9 cellular contexts compared by ENCODE assay signal in the genomic region with DNA sequence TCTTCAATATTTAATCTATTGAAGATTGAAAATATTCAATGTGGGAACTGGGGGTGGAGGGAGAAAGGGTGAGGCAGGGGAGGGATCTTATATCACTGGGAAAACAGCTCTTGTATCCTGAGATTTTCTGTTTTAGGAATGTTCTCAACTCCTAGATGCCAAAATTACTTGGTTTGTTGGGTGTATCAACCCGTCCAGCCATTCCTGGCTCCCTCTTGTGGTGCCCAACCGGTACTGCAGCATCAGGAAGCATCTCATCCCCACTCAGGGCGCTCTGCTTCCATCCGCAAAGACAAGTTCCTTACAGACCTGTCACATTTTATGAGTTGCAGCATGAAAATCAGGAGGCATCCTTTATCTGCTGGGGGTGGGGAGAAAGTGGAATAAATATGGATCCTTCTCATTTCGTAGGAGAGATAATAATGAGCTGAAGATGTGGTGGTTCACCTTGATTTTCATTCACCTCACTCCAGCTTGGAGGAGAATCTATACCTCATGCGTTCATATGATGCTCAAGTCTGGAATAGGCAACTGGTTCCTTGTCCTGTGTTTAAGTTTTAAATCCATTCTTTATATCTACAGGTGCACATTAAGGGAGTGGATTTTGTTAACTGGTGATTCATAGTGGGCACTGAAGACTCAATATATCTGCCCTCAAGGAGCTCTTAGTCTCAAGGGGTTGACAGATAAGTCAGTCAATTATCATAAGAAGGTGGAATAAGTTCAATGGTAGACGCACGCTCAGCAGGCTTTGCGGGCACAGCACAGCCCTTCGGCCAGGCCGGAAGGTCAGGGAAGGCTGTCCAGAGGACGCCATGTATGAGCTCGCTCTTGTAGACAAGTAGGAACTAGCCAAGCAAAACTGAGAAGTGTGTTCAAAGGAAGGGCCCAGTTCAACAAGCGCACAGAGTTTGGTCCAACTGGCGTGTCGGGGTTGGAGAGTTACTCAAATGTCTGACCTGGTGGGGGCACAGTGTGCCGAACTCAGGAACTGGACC.
DNase-seq lines count a peak whose midpoint lies in the region; FAIRE-seq and TF ChIP-seq lines count a peak whose summit lies in the region.
"Had no signal": no experiment of that assay in that cellular context is flagged by ENCODE, and none has a peak within 500 bp of the region (broad histone marks: within the 10 kb centered on the region; RNA-seq: fewer than 3 reads in every experiment).

No MANE protein-coding gene starts in this region.

- TF ChIP-seq CTCF in HEK293 (tag by site-specific recombination; IDR thresholded peaks at IDR 0.05) (no peak), H1 (IDR thresholded peaks at IDR 0.05; ENCODE audit: control extremely low read depth in 1 of 3, insufficient read depth in 1 of 3, low read depth in 1 of 3, low read length in 3 of 3) (peak; percentile 78 to 96 (median 95)), mesothelial cell of epicardium (IDR thresholded peaks at IDR 0.05; ENCODE audit: unreplicated experiment) (peak; percentile 85)

- no peak overlapping the region for H2AFZ ChIP-seq in H1 (ENCODE audit: low read length)

- H4K5ac ChIP-seq in H1 (ENCODE audit: insufficient read length, low read depth, low read length), result no peak overlapping the region

- no peak overlapping the region for H2BK12ac ChIP-seq in H1 (ENCODE audit: low read depth, low read length)

- no peaks in the 10 kb centered on the region for H3K79me2 ChIP-seq in H1 (ENCODE audit: control insufficient read depth in 1 of 2, insufficient read depth in 2 of 2, low read length in 2 of 2)

- peaks cover 32% of the 10 kb centered on the region for H3K36me3 Mint-ChIP-seq in mesothelial cell of epicardium

- no peak overlapping the region for H3K27ac Mint-ChIP-seq in mesothelial cell of epicardium

- H3K14ac ChIP-seq in H1 (ENCODE audit: insufficient read length), result no peak overlapping the region

- no peak overlapping the region for H3K4ac ChIP-seq in H1 (replicated peaks; ENCODE audit: insufficient read length, low read depth, low read length)

- H3K18ac ChIP-seq in H1 (ENCODE audit: extremely low read depth, low read length), result no peak overlapping the region

- DNase-seq in DMS 273 (lab: John Stamatoyannopoulos, UW; ENCODE audit: unreplicated experiment) (peak; percentile 68), DMS 273 treated with DMSO at 0.1 percent for 48 hours (lab: John Stamatoyannopoulos, UW) (no peak), NCI-H2171 (lab: John Stamatoyannopoulos, UW) (peak; percentile 20), H1 (ENCODE audit: low read depth in 1 of 2, low spot score in 2 of 2) (peak; percentile 19 to 80), mesothelial cell of epicardium (ENCODE audit: low spot score in 2 of 2, unreplicated experiment in 2 of 2) (peak in 1 of 2 experiments; percentile 54)
- DNase-seq in activated CD8-positive, alpha-beta memory T cell treated with anti-CD3 and anti-CD28 coated beads for 1 hour (ENCODE audit: extremely low read depth in 1 of 2, low read depth in 1 of 2), result peak; percentile 24 to 49
- DNase-seq in stimulated activated CD8-positive, alpha-beta memory T cell treated with anti-CD3 and anti-CD28 coated beads, Interleukin-4, amount 100 ng/mL, for 4 hours (ENCODE audit: low read depth in 2 of 2, low spot score in 1 of 2), result peak; percentile 44 to 47

- no peak for TF ChIP-seq EP300 in H1 (IDR thresholded peaks at IDR 0.05; ENCODE audit: borderline replicate concordance in 1 of 2, low read depth in 2 of 2, low read length in 2 of 2)

- WGBS in H1 (ENCODE audit: extremely low coverage in 1 of 2, insufficient coverage in 1 of 2, insufficient read length in 1 of 2, insufficient replicate concordance in 2 of 2, low coverage in 1 of 2, low lambda C conversion rate in 2 of 2, missing lambda C conversion rate in 1 of 2), 2 experiments, result 78% methylated on average over 17 of the region's 17 CpGs; no CpG with 5 or more reads in 1 of the 2 experiments

- no peaks in the 10 kb centered on the region for H3K27me3 ChIP-seq in H1 (replicated peaks in 1 of 4; ENCODE audit: control insufficient read depth in 3 of 4, extremely low read depth in 1 of 4, insufficient read depth in 3 of 4, low read length in 3 of 4)

- H4K91ac ChIP-seq in H1 (replicated peaks; ENCODE audit: insufficient read length, low read length), result no peak overlapping the region

- no peak overlapping the region for H2AK5ac ChIP-seq in H1 (ENCODE audit: low read depth, low read length)

- H3K9me3 ChIP-seq in HEK293 (ENCODE audit: control insufficient read depth, insufficient read depth, low read depth, low read length) (no peaks in the 10 kb centered on the region), H1 (ENCODE audit: insufficient read depth in 2 of 2, low read depth in 1 of 2, low read length in 1 of 2) (no peaks in the 10 kb centered on the region)

- no peak overlapping the region for H3K4me3 Mint-ChIP-seq in mesothelial cell of epicardium

- no peak overlapping the region for H2BK120ac ChIP-seq in H1 (replicated peaks; ENCODE audit: low read depth, low read length)

- peak; percentile 97 for FAIRE-seq in H1 (lab: Jason Lieb, UNC)
- FAIRE-seq: A204.1 had no signal

- H3K4me1 ChIP-seq in HEK293 (ENCODE audit: control insufficient read depth, insufficient read depth, low read length), result no peaks in the 10 kb centered on the region
- peaks cover 0 to 6% (median 2%) of the 10 kb centered on the region in 4 experiments; a peak in 3 of 7 replicates for H3K4me1 ChIP-seq in H1 (replicated peaks in 1 of 4; ENCODE audit: control insufficient read depth in 3 of 4, insufficient read depth in 4 of 4, low read length in 3 of 4)

- H3K4me3 ChIP-seq in HEK293 (ENCODE audit: low read depth, low read length) (no peak overlapping the region), H1 (ENCODE audit: extremely low read depth in 1 of 4, insufficient read depth in 2 of 4, low read depth in 3 of 4, low read length in 4 of 4) (no peak overlapping the region)

- no peak overlapping the region for H3K9ac ChIP-seq in H1 (replicated peaks in 1 of 4; ENCODE audit: extremely low read depth in 1 of 4, low read depth in 3 of 4, low read length in 3 of 4)

- H2BK15ac ChIP-seq in H1 (ENCODE audit: low read length), result no peak overlapping the region

- TF ChIP-seq RAD21 in H1 (IDR thresholded peaks at IDR 0.05 in 1 of 2, conservative IDR thresholded peaks at IDR 0.05 in 1 of 2; ENCODE audit: low read depth in 2 of 2, low read length in 2 of 2), result peak; percentile 59 to 71

- H3K56ac ChIP-seq in H1 (replicated peaks; ENCODE audit: insufficient read length, low read depth, low read length), result no peak overlapping the region

- no peaks in the 10 kb centered on the region for H3K79me1 ChIP-seq in H1 (ENCODE audit: low read depth, low read length)

- no peaks in the 10 kb centered on the region for H3K9me3 Mint-ChIP-seq in mesothelial cell of epicardium

- H3K27me3 Mint-ChIP-seq in mesothelial cell of epicardium (ENCODE audit: low read depth), result no peaks in the 10 kb centered on the region

- H3K23ac ChIP-seq in H1 (ENCODE audit: insufficient read length), result no peak overlapping the region

- CTCF ChIA-PET in HEK293 (lab: Yijun Ruan, JAX) (interaction anchor here (0.6 to 4.5 kb wide), 38 partner anchors 8 to 1591 kb away, joined by 3 to 43 read pairs (median 3); no protein-coding TSS in a partner anchor), H1 (lab: Charles Lee; ENCODE audit: partially characterized antibody) (interaction anchor here (0.6 to 6.4 kb wide), 52 partner anchors 9 to 378 kb away, joined by 3 to 115 read pairs (median 5); a partner anchor contains a TSS)

- peaks cover 0 to 10% of the 10 kb centered on the region in 2 experiments; a peak in 1 of 3 replicates for H3K36me3 ChIP-seq in HEK293 (ENCODE audit: control insufficient read depth in 2 of 2, insufficient read depth in 1 of 2, low read length in 2 of 2)
- H3K36me3 ChIP-seq in H1 (ENCODE audit: control insufficient read depth in 2 of 4, insufficient read depth in 4 of 4, low read length in 3 of 4), result no peaks in the 10 kb centered on the region

- peaks cover 5% of the 10 kb centered on the region for H3K4me1 Mint-ChIP-seq in mesothelial cell of epicardium

- no peak overlapping the region for H2BK5ac ChIP-seq in H1 (ENCODE audit: low read depth, low read length)

- POLR2A ChIA-PET in HEK293 (lab: Yijun Ruan, JAX), result no interaction called here
- POLR2A ChIA-PET in H1 (lab: Charles Lee; ENCODE audit: partially characterized antibody), result interaction anchor here (0.6 kb wide), 1 partner anchor 198 kb away, joined by 3 read pairs; no protein-coding TSS in a partner anchor

- H3K27ac ChIP-seq in HEK293 (ENCODE audit: extremely low read depth, low read depth, low read length), result no peak overlapping the region
- H3K27ac ChIP-seq in H1 (ENCODE audit: low read depth, low read length), result no peak overlapping the region

- 0 out of 2 replicates have a peak overlapping the region, but pooled peaks have one; percentile 51 for H4K8ac ChIP-seq in H1 (ENCODE audit: extremely low read depth, insufficient read depth, low read length)

- H2BK20ac ChIP-seq in H1 (ENCODE audit: low read length), result no peak overlapping the region

- H4K20me1 ChIP-seq in H1 (replicated peaks in 1 of 2; ENCODE audit: control insufficient read depth in 1 of 2, insufficient read depth in 2 of 2, low read length in 2 of 2), result no peaks in the 10 kb centered on the region

- TF ChIP-seq POLR2A in H1 (IDR thresholded peaks at IDR 0.05; ENCODE audit: control extremely low read depth in 1 of 2, low read depth in 2 of 2, low read length in 2 of 2), result no peak

- H3K23me2 ChIP-seq in H1 (ENCODE audit: low read depth, low read length), result no peaks in the 10 kb centered on the region

- no peak overlapping the region for H3K4me2 ChIP-seq in H1 (ENCODE audit: insufficient read depth in 1 of 2, low read depth in 2 of 2, low read length in 2 of 2)

TF ChIP-seq in HEK293, 187 proteins besides CTCF, POLR2A, EP300 and RAD21:
- TF ChIP-seq ZNF654 (tag by site-specific recombination; IDR thresholded peaks at IDR 0.05; ENCODE audit: low read depth), result peak; percentile 23; the same call in 1 of the 2 replicates
- no peak for TF ChIP-seq ZNF311 (tag by site-specific recombination; IDR thresholded peaks at IDR 0.05; ENCODE audit: borderline replicate concordance)

TF ChIP-seq in H1, 55 proteins besides CTCF, POLR2A, EP300 and RAD21:
- 0 out of 2 replicates have a peak, but pooled peaks have one; percentile 22 for TF ChIP-seq YY1 (IDR thresholded peaks at IDR 0.05; ENCODE audit: low read depth, low read length)
- no peak for TF ChIP-seq SAP30 (IDR thresholded peaks at IDR 0.05; ENCODE audit: insufficient read depth, insufficient replicate concordance, low read length)
- TF ChIP-seq, protein P1, sequence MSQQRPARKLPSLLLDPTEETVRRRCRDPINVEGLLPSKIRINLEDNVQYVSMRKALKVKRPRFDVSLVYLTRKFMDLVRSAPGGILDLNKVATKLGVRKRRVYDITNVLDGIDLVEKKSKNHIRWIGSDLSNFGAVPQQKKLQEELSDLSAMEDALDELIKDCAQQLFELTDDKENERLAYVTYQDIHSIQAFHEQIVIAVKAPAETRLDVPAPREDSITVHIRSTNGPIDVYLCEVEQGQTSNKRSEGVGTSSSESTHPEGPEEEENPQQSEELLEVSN (IDR thresholded peaks at IDR 0.05), result no peak
- TF ChIP-seq TAF7 (optimal IDR thresholded peaks at IDR 0.05; ENCODE audit: borderline replicate concordance, low read depth, low read length), result no peak
- no peak for TF ChIP-seq CBX8 (IDR thresholded peaks at IDR 0.05; ENCODE audit: borderline replicate concordance, low read depth, low read length)
